ENCODE assay signal across 8 cellular contexts in the genomic region with DNA sequence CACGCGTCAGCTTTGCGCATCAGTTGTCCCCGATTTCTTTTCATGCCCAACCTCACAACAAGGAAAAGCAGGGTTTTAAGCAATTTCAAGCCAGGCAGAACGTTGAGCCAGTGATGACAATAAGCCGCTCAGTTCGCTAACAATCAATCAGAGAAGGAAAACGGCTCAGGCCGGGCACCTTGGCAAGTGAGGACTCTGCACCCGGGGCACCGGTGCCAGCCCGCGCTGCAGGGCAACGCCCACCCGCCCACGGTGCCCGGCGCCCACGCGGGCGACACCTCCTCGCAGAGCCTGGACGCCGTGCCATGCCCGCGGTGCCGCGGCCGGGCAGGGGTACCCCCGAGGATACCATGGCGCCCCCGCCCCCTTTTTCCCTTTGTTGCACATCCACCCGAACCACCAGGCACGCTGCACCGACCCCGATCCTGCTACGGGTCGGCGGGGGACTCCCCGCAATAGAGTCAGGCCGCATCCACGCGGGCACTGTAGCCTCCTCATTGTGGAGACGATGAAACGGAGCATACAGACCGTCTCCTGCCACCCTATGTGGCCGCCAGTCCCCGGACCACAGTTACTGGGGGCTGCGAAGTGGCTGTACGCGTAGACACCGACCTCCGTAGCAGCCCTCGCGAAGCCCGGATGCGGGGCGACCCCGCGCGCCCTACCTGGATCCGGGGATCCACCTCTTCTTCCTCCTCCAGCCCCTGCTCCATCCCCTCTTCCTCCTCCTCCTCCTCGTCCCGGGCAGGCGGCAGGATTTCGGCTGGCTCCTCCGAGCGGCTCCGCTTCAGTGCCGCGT. TPM values are rescaled to one million over a fixed set of nuclear protein-coding genes. Genes with fewer than 3 reads are reported as not detected.
A peak's percentile ranks its signal among the peaks of the same experiment; 100 is the strongest.
DNase-seq lines count a peak whose midpoint lies in the region; ATAC-seq lines count a peak whose summit lies in the region.

No MANE protein-coding gene starts in this region.

- H3K27me3 ChIP-seq in HUES6 (ENCODE audit: control insufficient read depth, insufficient read depth, low read length) (peaks cover 24% of the 10 kb centered on the region), mononuclear cell (ENCODE audit: insufficient read depth, low read length) (no peaks in the 10 kb centered on the region)
- no peaks in the 10 kb centered on the region for H3K27me3 ChIP-seq in effector memory CD4-positive, alpha-beta T cell (replicated peaks; ENCODE audit: control insufficient read depth, insufficient read depth, low read length, poor library complexity, severe bottlenecking)

- peaks cover 5% of the 10 kb centered on the region for H3K36me3 Mint-ChIP-seq in stimulated activated naive CD8-positive, alpha-beta T cell treated with anti-CD3 and anti-CD28 coated beads, Interleukin-15, Interleukin-2, amounts not matched to agents 100 ng/mL and 50 ng/mL, for 24 hours (ENCODE audit: low read depth)

- H3K27me3 Mint-ChIP-seq in stimulated activated naive CD8-positive, alpha-beta T cell treated with anti-CD3 and anti-CD28 coated beads, Interleukin-15, Interleukin-2, amounts not matched to agents 100 ng/mL and 50 ng/mL, for 24 hours, result peaks cover 3% of the 10 kb centered on the region

- peak overlapping the region; percentile 84 for H3K4me3 ChIP-seq in HUES6 (ENCODE audit: low read depth, low read length)
- H3K4me3 ChIP-seq in effector memory CD4-positive, alpha-beta T cell (ENCODE audit: insufficient read depth, low read depth, low read length, poor library complexity, severe bottlenecking), result peak overlapping the region; percentile 95
- peak overlapping the region; percentile 93 for H3K4me3 ChIP-seq in mononuclear cell (ENCODE audit: low read length)

- no peaks in the 10 kb centered on the region for H3K9me3 Mint-ChIP-seq in stimulated activated naive CD8-positive, alpha-beta T cell treated with anti-CD3 and anti-CD28 coated beads, Interleukin-15, Interleukin-2, amounts not matched to agents 100 ng/mL and 50 ng/mL, for 24 hours

- peaks cover 28% of the 10 kb centered on the region for H3K4me1 ChIP-seq in HUES6 (ENCODE audit: control insufficient read depth, insufficient read depth, low read length)
- peaks cover 31% of the 10 kb centered on the region for H3K4me1 ChIP-seq in effector memory CD4-positive, alpha-beta T cell (ENCODE audit: control insufficient read depth, insufficient read depth, low read length, poor library complexity, severe bottlenecking)
- peaks cover 58% of the 10 kb centered on the region for H3K4me1 ChIP-seq in mononuclear cell (ENCODE audit: insufficient read depth, low read length)

- peak; percentile 36 for DNase-seq in AG20443 (ENCODE audit: low spot score)
- peak; percentile 42 for DNase-seq in activated CD4-positive, alpha-beta T cell treated with anti-CD3 and anti-CD28 coated beads, Interleukin-2, amount 50 U/mL, for 1 hour
- DNase-seq in effector memory CD4-positive, alpha-beta T cell, result peak in 1 of 3 donors; percentile 19

- H3K27ac Mint-ChIP-seq in stimulated activated naive CD8-positive, alpha-beta T cell treated with anti-CD3 and anti-CD28 coated beads, Interleukin-15, Interleukin-2, amounts not matched to agents 100 ng/mL and 50 ng/mL, for 24 hours, result peak overlapping the region; percentile 57

- no peaks in the 10 kb centered on the region for H3K9me3 ChIP-seq in HUES6 (ENCODE audit: control insufficient read depth, insufficient read depth, low read depth, low read length)
- H3K9me3 ChIP-seq in effector memory CD4-positive, alpha-beta T cell (ENCODE audit: control insufficient read depth, low read length), result no peaks in the 10 kb centered on the region
- H3K9me3 ChIP-seq in mononuclear cell (ENCODE audit: low read depth, low read length), result no peaks in the 10 kb centered on the region

- peaks cover 42% of the 10 kb centered on the region for H3K4me1 Mint-ChIP-seq in stimulated activated naive CD8-positive, alpha-beta T cell treated with anti-CD3 and anti-CD28 coated beads, Interleukin-15, Interleukin-2, amounts not matched to agents 100 ng/mL and 50 ng/mL, for 24 hours (ENCODE audit: low read depth)

- peak overlapping the region; percentile 84 for H3K4me3 Mint-ChIP-seq in stimulated activated naive CD8-positive, alpha-beta T cell treated with anti-CD3 and anti-CD28 coated beads, Interleukin-15, Interleukin-2, amounts not matched to agents 100 ng/mL and 50 ng/mL, for 24 hours

- ATAC-seq in GM19452 (IDR thresholded peaks at IDR 0.05; ENCODE audit: unreplicated experiment) (peak; percentile 33), HG02763 (IDR thresholded peaks at IDR 0.05; ENCODE audit: unreplicated experiment) (no peak)

- H3K27ac ChIP-seq in HUES6 (ENCODE audit: low read depth, low read length), result no peak overlapping the region
- peak overlapping the region; percentile 84 for H3K27ac ChIP-seq in effector memory CD4-positive, alpha-beta T cell (ENCODE audit: insufficient read depth, low read length, poor library complexity, severe bottlenecking)

- peak overlapping the region; percentile 69 for H3K9ac ChIP-seq in HUES6 (ENCODE audit: low read length)

- peaks cover 4% of the 10 kb centered on the region; the same call in 1 of the 2 replicates for H3K36me3 ChIP-seq in HUES6 (ENCODE audit: control insufficient read depth, insufficient read depth, low read length)
- H3K36me3 ChIP-seq in effector memory CD4-positive, alpha-beta T cell (ENCODE audit: control insufficient read depth, insufficient read depth, low read length), result no peaks in the 10 kb centered on the region

RNA-seq across cellular contexts. Expression of a gene that starts 0.6 kb away (rescaled TPM):
- 24.6 TPM for total RNA-seq in mononuclear cell
